In genomic region chr19:46744005-46744691, GRCh38 we compare ENCODE assay signal across 10 cellular contexts. TPM values are rescaled to one million over a fixed set of nuclear protein-coding genes. Genes with fewer than 3 reads are reported as not detected.
DNase-seq lines count a peak whose midpoint lies in the region; ATAC-seq and TF ChIP-seq lines count a peak whose summit lies in the region.
"Had no signal": no experiment of that assay in that cellular context is flagged by ENCODE, and none has a peak within 500 bp of the region (broad histone marks: within the 10 kb centered on the region; RNA-seq: fewer than 3 reads in every experiment).

No MANE protein-coding gene starts in this region.

- H3K4me3 ChIP-seq in KMS-11 (IDR thresholded peaks at IDR 0.05; ENCODE audit: insufficient read depth, low read depth, low read length) (no peak overlapping the region), mammary epithelial cell (replicated peaks in 1 of 3; ENCODE audit: insufficient read depth in 1 of 3, low read depth in 2 of 3, low read length in 3 of 3) (peak overlapping the region in 1 of 3 experiments; percentile 72), stomach (peak overlapping the region in 2 of 4 donors; percentile 95 to 97)

- no peaks in the 10 kb centered on the region for H3K36me3 ChIP-seq in KMS-11 (ENCODE audit: insufficient read depth)
- H3K36me3 ChIP-seq in mammary epithelial cell (ENCODE audit: insufficient read depth, low read length) = no peaks in the 10 kb centered on the region
- peaks cover 0 to 34% (median 14%) of the 10 kb centered on the region in 4 donors for H3K36me3 ChIP-seq in stomach

- in situ Hi-C loops in mammary epithelial cell (cut with MboI; ENCODE audit: low sequenced_read_pairs in 2 of 2) = no loop called here

- peaks cover 30% of the 10 kb centered on the region for H3K4me1 ChIP-seq in KMS-11 (ENCODE audit: low read depth, poor library complexity, severe bottlenecking)
- peaks cover 5% of the 10 kb centered on the region for H3K4me1 ChIP-seq in mammary epithelial cell (ENCODE audit: insufficient read depth, low read length)
- peaks cover 40 to 83% (median 65%) of the 10 kb centered on the region in 4 donors for H3K4me1 ChIP-seq in stomach

- H3K9me3 Mint-ChIP-seq in CD4-positive, alpha-beta T cell = no peaks in the 10 kb centered on the region
- no peaks in the 10 kb centered on the region for H3K9me3 Mint-ChIP-seq in natural killer cell treated with Interleukin-12 subunit alpha and Interleukin-12 subunit beta and Interleukin-15 and Interleukin-18, amount 100 ng/mL, for 72 hours

- no peaks in the 10 kb centered on the region for H3K9me3 ChIP-seq in CD4-positive, alpha-beta T cell (ENCODE audit: control insufficient read depth, low read length)
- H3K9me3 ChIP-seq in mammary epithelial cell (replicated peaks; ENCODE audit: insufficient read depth, low read length) (no peaks in the 10 kb centered on the region), stomach (no peaks in the 10 kb centered on the region)

- peaks cover 72% of the 10 kb centered on the region for H3K79me2 ChIP-seq in KMS-11 (ENCODE audit: insufficient read depth, low read depth)
- peaks cover 79% of the 10 kb centered on the region for H3K79me2 ChIP-seq in mammary epithelial cell (ENCODE audit: insufficient read depth, low read length)

- peaks cover 22% of the 10 kb centered on the region for H3K36me3 Mint-ChIP-seq in CD4-positive, alpha-beta T cell (ENCODE audit: low read depth)
- H3K36me3 Mint-ChIP-seq in natural killer cell treated with Interleukin-12 subunit alpha and Interleukin-12 subunit beta and Interleukin-15 and Interleukin-18, amount 100 ng/mL, for 72 hours = no peaks in the 10 kb centered on the region

- POLR2A ChIA-PET in CD4-positive, alpha-beta T cell (lab: Charles Lee) = no interaction called here
- POLR2A ChIA-PET in HEK293T (lab: Yijun Ruan, JAX) = interaction anchor here (0.5 kb wide), 1 partner anchor 685 kb away, joined by 3 read pairs; no protein-coding TSS in a partner anchor

- peak overlapping the region; percentile 92 for H3K4me3 Mint-ChIP-seq in CD4-positive, alpha-beta T cell
- H3K4me3 Mint-ChIP-seq in natural killer cell treated with Interleukin-12 subunit alpha and Interleukin-12 subunit beta and Interleukin-15 and Interleukin-18, amount 100 ng/mL, for 72 hours = peak overlapping the region; percentile 84

- no peak overlapping the region for H2AFZ ChIP-seq in KMS-11 (ENCODE audit: low read depth)
- H2AFZ ChIP-seq in mammary epithelial cell (ENCODE audit: low read depth, low read length) = no peak overlapping the region

- dilution Hi-C loops in mammary epithelial cell (cut with HindIII; ENCODE audit: low sequenced_read_pairs) = no loop called here

- CTCF ChIA-PET in CD4-positive, alpha-beta T cell (lab: Charles Lee) = interaction anchor here (1.6 kb wide), 1 partner anchor 15 kb away, joined by 4 read pairs; no protein-coding TSS in a partner anchor
- CTCF ChIA-PET in mammary epithelial cell (lab: Charles Lee; ENCODE audit: low non-redundant PET) (no interaction called here), HEK293T (lab: Yijun Ruan, JAX) (no interaction called here)

- H3K4me1 Mint-ChIP-seq in CD4-positive, alpha-beta T cell (ENCODE audit: low read depth) = peaks cover 68% of the 10 kb centered on the region
- H3K4me1 Mint-ChIP-seq in natural killer cell treated with Interleukin-12 subunit alpha and Interleukin-12 subunit beta and Interleukin-15 and Interleukin-18, amount 100 ng/mL, for 72 hours (ENCODE audit: low read depth in 2 of 2) = peaks cover 55 to 56% of the 10 kb centered on the region in 2 donors

- peak overlapping the region; percentile 45 for H3K27ac Mint-ChIP-seq in CD4-positive, alpha-beta T cell
- H3K27ac Mint-ChIP-seq in natural killer cell treated with Interleukin-12 subunit alpha and Interleukin-12 subunit beta and Interleukin-15 and Interleukin-18, amount 100 ng/mL, for 72 hours = peak overlapping the region; percentile 79 to 94

- no peaks in the 10 kb centered on the region for H3K27me3 ChIP-seq in CD4-positive, alpha-beta T cell (ENCODE audit: control insufficient read depth, insufficient read depth, low read length)
- H3K27me3 ChIP-seq in KMS-11 (ENCODE audit: insufficient read depth, low read depth) = no peaks in the 10 kb centered on the region
- no peaks in the 10 kb centered on the region for H3K27me3 ChIP-seq in mammary epithelial cell (ENCODE audit: insufficient read depth, low read length)
- H3K27me3 ChIP-seq in stomach = no peaks in the 10 kb centered on the region

- BruUV-seq in mammary epithelial cell (replicated peaks; lab: Mats Ljungman, UMichigan) = no TSS peak

- peak overlapping the region; percentile 81 for H3K4me2 ChIP-seq in KMS-11
- H3K4me2 ChIP-seq in mammary epithelial cell (ENCODE audit: insufficient read depth, low read depth, low read length) = peak overlapping the region; percentile 79

- H3K27me3 Mint-ChIP-seq in CD4-positive, alpha-beta T cell = no peaks in the 10 kb centered on the region
- H3K27me3 Mint-ChIP-seq in natural killer cell treated with Interleukin-12 subunit alpha and Interleukin-12 subunit beta and Interleukin-15 and Interleukin-18, amount 100 ng/mL, for 72 hours = no peaks in the 10 kb centered on the region

- DNase-seq in CD4-positive, alpha-beta T cell = no peak
- DNase-seq in mammary epithelial cell (no peak), stomach (no peak), HEK293T (ENCODE audit: extremely low spot score) (no peak), NCI-H748 treated with DMSO at 0.1 percent for 48 hours (lab: John Stamatoyannopoulos, UW) (no peak)
- DNase-seq in natural killer cell treated with Interleukin-12 subunit alpha and Interleukin-12 subunit beta and Interleukin-15 and Interleukin-18, amount 100 ng/mL, for 72 hours (ENCODE audit: low spot score) = no peak
- DNase-seq: activated CD4-positive, CD25-positive, alpha-beta regulatory T cell; NCI-H69 had no signal

- H4K20me1 ChIP-seq in KMS-11 (ENCODE audit: insufficient read depth) (peaks cover 46% of the 10 kb centered on the region), mammary epithelial cell (ENCODE audit: insufficient read depth, low read length) (peaks cover 16% of the 10 kb centered on the region)

- no peak for TF ChIP-seq CTCF in CD4-positive, alpha-beta T cell (IDR thresholded peaks at IDR 0.05)
- TF ChIP-seq CTCF in KMS-11 (conservative IDR thresholded peaks at IDR 0.05; ENCODE audit: low read depth, low read length) = no peak
- TF ChIP-seq CTCF in mammary epithelial cell (conservative IDR thresholded peaks at IDR 0.05 in 1 of 2, IDR thresholded peaks at IDR 0.05 in 1 of 2; ENCODE audit: extremely low read depth in 1 of 2, insufficient read depth in 1 of 2, low read depth in 1 of 2, low read length in 2 of 2) = no peak
- no peak for TF ChIP-seq CTCF in stomach (IDR thresholded peaks at IDR 0.05)

- no peak overlapping the region for H3K27ac ChIP-seq in CD4-positive, alpha-beta T cell (ENCODE audit: low read depth, low read length)
- no peak overlapping the region for H3K27ac ChIP-seq in KMS-11
- H3K27ac ChIP-seq in mammary epithelial cell (ENCODE audit: insufficient read depth, low read depth, low read length) = no peak overlapping the region
- H3K27ac ChIP-seq in stomach = no peak overlapping the region

- intact Hi-C loops in CD4-positive, alpha-beta T cell (cut with DNase I, micrococcal nuclease) = no loop called here
- intact Hi-C loops in mammary epithelial cell (cut with micrococcal nuclease) (no loop called here), stomach (cut with DNase I; ENCODE audit: low total_unique reads) (no loop called here)

- no peak for ATAC-seq in CD4-positive, alpha-beta T cell (ENCODE audit: poor library complexity)
- ATAC-seq in natural killer cell treated with Interleukin-12 subunit alpha and Interleukin-12 subunit beta and Interleukin-15 and Interleukin-18, amount 100 ng/mL, for 72 hours = no peak
- no peak for ATAC-seq in HG03139 (IDR thresholded peaks at IDR 0.05; ENCODE audit: unreplicated experiment)

- H3K9ac ChIP-seq in KMS-11 (no peak overlapping the region), mammary epithelial cell (ENCODE audit: insufficient read depth, low read length) (no peak overlapping the region)

- no peak for TF ChIP-seq POLR2A in stomach (IDR thresholded peaks at IDR 0.05)

- 96% methylated on average over 12 of the region's 12 CpGs for WGBS in mammary epithelial cell (ENCODE audit: low coverage, missing lambda C conversion rate)
- WGBS in stomach, 5 donors = 77 to 89% (median 84%) methylated on average over 12 of the region's 12 CpGs

- TF ChIP-seq EP300 in stomach (IDR thresholded peaks at IDR 0.05) = no peak

TF ChIP-seq in HEK293T, 16 proteins besides CTCF, POLR2A, EP300 and RAD21:
- no peak for TF ChIP-seq LEF1 (IDR thresholded peaks at IDR 0.05; ENCODE audit: borderline replicate concordance)
- TF ChIP-seq FOXK2 (IDR thresholded peaks at IDR 0.05) = no peak

RNA-seq across cellular contexts. Expression of gene FKRP, which starts 1.7 kb away (rescaled TPM):
- 10 to 100 TPM; 19.0 to 20.2 TPM for total RNA-seq in CD4-positive, alpha-beta T cell
- total RNA-seq in mammary epithelial cell = 10 to 100 TPM; 15.7 to 23.4 TPM
- 11.7 TPM for polyA plus RNA-seq in mammary epithelial cell
- 18.6 TPM for polyA minus RNA-seq in mammary epithelial cell
- total RNA-seq in natural killer cell treated with Interleukin-12 subunit alpha and Interleukin-12 subunit beta and Interleukin-15 and Interleukin-18, amount 100 ng/mL, for 72 hours = 10 to 100 TPM; 16.4 to 25.4 TPM
- total RNA-seq in stomach = 10 to 100 TPM in 4 of 5 donors, 1 to 10 TPM in 1; 8.8 to 76.3 (median 15.2) TPM
- 1 to 10 TPM; 6.0 to 7.5 (median 6.5) TPM for polyA plus RNA-seq in stomach

RNA-seq across cellular contexts. Expression of gene STRN4, which starts 2.1 kb away (rescaled TPM):
- total RNA-seq in CD4-positive, alpha-beta T cell = 10 to 100 TPM; 90.0 to 94.0 TPM
- total RNA-seq in mammary epithelial cell (10 to 100 TPM; 59.2 to 92.4 TPM), stomach (100 to 1,000 TPM in 2 of 5 donors, 10 to 100 TPM in 3; 48.1 to 373 (median 95.6) TPM)
- polyA plus RNA-seq in mammary epithelial cell (56.3 TPM), stomach (10 to 100 TPM; 37.1 to 43.1 (median 39.0) TPM)
- polyA minus RNA-seq in mammary epithelial cell = 72.5 TPM
- total RNA-seq in natural killer cell treated with Interleukin-12 subunit alpha and Interleukin-12 subunit beta and Interleukin-15 and Interleukin-18, amount 100 ng/mL, for 72 hours = 100 to 1,000 TPM in 1 of 2 donors, 10 to 100 TPM in 1; 88.9 to 121 TPM

RNA-seq across cellular contexts. Expression of gene PRKD2, which starts 27.2 kb away (rescaled TPM):
- 100 to 1,000 TPM; 105 to 113 TPM for total RNA-seq in CD4-positive, alpha-beta T cell
- 10 to 100 TPM; 20.2 to 55.5 TPM for total RNA-seq in mammary epithelial cell
- 23.9 TPM for polyA plus RNA-seq in mammary epithelial cell
- 21.0 TPM for polyA minus RNA-seq in mammary epithelial cell
- 10 to 100 TPM; 82.3 to 100.0 TPM for total RNA-seq in natural killer cell treated with Interleukin-12 subunit alpha and Interleukin-12 subunit beta and Interleukin-15 and Interleukin-18, amount 100 ng/mL, for 72 hours
- total RNA-seq in stomach = 10 to 100 TPM in 4 of 5 donors, 1 to 10 TPM in 1; 7.0 to 40.8 (median 18.5) TPM
- 10 to 100 TPM; 26.5 to 50.6 (median 39.7) TPM for polyA plus RNA-seq in stomach

RNA-seq across cellular contexts. Expression of gene SLC1A5, which starts 44.2 kb away (rescaled TPM):
- 1 to 10 TPM; 7.1 TPM for total RNA-seq in CD4-positive, alpha-beta T cell
- total RNA-seq in mammary epithelial cell = 100 to 1,000 TPM; 328 to 370 TPM
- 274 TPM for polyA plus RNA-seq in mammary epithelial cell
- polyA minus RNA-seq in mammary epithelial cell = 353 TPM
- 100 to 1,000 TPM; 215 to 269 TPM for total RNA-seq in natural killer cell treated with Interleukin-12 subunit alpha and Interleukin-12 subunit beta and Interleukin-15 and Interleukin-18, amount 100 ng/mL, for 72 hours
- total RNA-seq in stomach = 10 to 100 TPM; 18.7 to 53.0 (median 27.7) TPM
- 100 to 1,000 TPM in 1 of 3 donors, 10 to 100 TPM in 2; 20.5 to 106 (median 35.1) TPM for polyA plus RNA-seq in stomach
